1 cellular context compared by ENCODE assay signal in genomic region chr12:132617822-132618682, GRCh38.
TF ChIP-seq lines count a peak whose summit lies in the region.

No MANE protein-coding gene starts in this region.

TF ChIP-seq in WTC11, 78 proteins besides CTCF, POLR2A, EP300 and RAD21 (continued from another document):
- TF ChIP-seq, protein P1, sequence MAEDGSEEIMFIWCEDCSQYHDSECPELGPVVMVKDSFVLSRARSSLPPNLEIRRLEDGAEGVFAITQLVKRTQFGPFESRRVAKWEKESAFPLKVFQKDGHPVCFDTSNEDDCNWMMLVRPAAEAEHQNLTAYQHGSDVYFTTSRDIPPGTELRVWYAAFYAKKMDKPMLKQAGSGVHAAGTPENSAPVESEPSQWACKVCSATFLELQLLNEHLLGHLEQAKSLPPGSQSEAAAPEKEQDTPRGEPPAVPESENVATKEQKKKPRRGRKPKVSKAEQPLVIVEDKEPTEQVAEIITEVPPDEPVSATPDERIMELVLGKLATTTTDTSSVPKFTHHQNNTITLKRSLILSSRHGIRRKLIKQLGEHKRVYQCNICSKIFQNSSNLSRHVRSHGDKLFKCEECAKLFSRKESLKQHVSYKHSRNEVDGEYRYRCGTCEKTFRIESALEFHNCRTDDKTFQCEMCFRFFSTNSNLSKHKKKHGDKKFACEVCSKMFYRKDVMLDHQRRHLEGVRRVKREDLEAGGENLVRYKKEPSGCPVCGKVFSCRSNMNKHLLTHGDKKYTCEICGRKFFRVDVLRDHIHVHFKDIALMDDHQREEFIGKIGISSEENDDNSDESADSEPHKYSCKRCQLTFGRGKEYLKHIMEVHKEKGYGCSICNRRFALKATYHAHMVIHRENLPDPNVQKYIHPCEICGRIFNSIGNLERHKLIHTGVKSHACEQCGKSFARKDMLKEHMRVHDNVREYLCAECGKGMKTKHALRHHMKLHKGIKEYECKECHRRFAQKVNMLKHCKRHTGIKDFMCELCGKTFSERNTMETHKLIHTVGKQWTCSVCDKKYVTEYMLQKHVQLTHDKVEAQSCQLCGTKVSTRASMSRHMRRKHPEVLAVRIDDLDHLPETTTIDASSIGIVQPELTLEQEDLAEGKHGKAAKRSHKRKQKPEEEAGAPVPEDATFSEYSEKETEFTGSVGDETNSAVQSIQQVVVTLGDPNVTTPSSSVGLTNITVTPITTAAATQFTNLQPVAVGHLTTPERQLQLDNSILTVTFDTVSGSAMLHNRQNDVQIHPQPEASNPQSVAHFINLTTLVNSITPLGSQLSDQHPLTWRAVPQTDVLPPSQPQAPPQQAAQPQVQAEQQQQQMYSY (CRISPR knock-in tag; IDR thresholded peaks at IDR 0.05), result peak; percentile 76
